2 cellular contexts compared by ENCODE assay signal in the genomic region with DNA sequence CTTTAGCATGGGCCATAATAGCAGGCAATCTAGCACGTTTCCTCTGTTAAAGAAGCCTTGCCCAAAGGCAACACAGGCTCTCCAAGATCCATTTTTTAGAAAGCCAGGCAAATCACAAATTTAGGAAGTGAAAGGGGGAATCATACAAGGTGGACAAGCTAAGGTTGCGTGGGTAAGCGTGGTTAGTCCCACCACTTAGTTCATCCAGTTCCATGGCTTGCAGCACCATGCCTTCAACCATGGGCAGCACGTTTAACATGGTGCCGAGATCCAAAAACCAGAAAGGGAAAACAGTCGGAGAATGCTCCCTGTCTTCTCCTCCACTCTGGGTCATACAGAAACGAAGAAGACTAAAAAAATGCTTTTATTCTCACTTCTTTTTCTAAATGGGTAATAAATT.
TF ChIP-seq lines count a peak whose summit lies in the region.

No MANE protein-coding gene starts in this region.

TF ChIP-seq in SK-N-SH, 30 proteins besides CTCF, POLR2A, EP300 and RAD21 (continued from another document):
- TF ChIP-seq RCOR1 (IDR thresholded peaks at IDR 0.05; ENCODE audit: low read length) = peak; percentile 20; the same call in 1 of the 2 replicates

TF ChIP-seq in SK-N-SH treated with all-trans-retinoic acid at 6 μM for 48 hours, 23 proteins besides CTCF, POLR2A, EP300 and RAD21 (continued from another document):
- TF ChIP-seq, protein P1, sequence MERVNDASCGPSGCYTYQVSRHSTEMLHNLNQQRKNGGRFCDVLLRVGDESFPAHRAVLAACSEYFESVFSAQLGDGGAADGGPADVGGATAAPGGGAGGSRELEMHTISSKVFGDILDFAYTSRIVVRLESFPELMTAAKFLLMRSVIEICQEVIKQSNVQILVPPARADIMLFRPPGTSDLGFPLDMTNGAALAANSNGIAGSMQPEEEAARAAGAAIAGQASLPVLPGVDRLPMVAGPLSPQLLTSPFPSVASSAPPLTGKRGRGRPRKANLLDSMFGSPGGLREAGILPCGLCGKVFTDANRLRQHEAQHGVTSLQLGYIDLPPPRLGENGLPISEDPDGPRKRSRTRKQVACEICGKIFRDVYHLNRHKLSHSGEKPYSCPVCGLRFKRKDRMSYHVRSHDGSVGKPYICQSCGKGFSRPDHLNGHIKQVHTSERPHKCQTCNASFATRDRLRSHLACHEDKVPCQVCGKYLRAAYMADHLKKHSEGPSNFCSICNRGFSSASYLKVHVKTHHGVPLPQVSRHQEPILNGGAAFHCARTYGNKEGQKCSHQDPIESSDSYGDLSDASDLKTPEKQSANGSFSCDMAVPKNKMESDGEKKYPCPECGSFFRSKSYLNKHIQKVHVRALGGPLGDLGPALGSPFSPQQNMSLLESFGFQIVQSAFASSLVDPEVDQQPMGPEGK (CRISPR knock-in tag; IDR thresholded peaks at IDR 0.05; ENCODE audit: borderline replicate concordance) = no peak
- no peak for TF ChIP-seq ZFP30 (CRISPR knock-in tag; IDR thresholded peaks at IDR 0.05)
- TF ChIP-seq, protein P2, sequence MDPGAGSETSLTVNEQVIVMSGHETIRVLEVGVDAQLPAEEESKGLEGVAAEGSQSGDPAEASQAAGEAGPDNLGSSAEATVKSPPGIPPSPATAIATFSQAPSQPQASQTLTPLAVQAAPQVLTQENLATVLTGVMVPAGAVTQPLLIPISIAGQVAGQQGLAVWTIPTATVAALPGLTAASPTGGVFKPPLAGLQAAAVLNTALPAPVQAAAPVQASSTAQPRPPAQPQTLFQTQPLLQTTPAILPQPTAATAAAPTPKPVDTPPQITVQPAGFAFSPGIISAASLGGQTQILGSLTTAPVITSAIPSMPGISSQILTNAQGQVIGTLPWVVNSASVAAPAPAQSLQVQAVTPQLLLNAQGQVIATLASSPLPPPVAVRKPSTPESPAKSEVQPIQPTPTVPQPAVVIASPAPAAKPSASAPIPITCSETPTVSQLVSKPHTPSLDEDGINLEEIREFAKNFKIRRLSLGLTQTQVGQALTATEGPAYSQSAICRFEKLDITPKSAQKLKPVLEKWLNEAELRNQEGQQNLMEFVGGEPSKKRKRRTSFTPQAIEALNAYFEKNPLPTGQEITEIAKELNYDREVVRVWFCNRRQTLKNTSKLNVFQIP (CRISPR knock-in tag; IDR thresholded peaks at IDR 0.05; ENCODE audit: borderline replicate concordance, low read depth) = no peak
- TF ChIP-seq ZNF8 (CRISPR knock-in tag; IDR thresholded peaks at IDR 0.05) = no peak
- no peak for TF ChIP-seq TCF4 (CRISPR knock-in tag; IDR thresholded peaks at IDR 0.05; ENCODE audit: borderline replicate concordance)
TF ChIP-seq in SK-N-SH treated with all-trans-retinoic acid at 6 μM for 48 hours: peak in this region for 0.
